26 cellular contexts compared by ENCODE assay signal in the genomic region with DNA sequence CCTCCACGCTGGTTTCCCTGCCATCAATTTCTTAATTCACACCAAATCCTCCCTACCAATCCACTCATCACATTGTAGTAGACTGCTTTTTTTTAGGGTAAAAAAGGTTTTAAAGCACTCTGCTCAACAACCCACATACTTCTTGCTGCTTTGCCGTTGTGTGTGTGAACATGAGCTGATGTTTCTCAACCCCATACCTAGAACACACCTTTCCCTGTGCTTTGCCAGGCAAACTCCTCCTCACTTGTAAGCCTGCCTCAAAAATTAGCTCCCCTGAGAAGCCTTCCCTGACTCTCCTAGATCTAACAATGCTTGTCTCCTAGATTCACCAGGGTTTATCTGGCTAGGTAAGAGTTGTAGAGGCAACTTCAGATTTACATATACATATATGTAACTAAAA.
DNase-seq lines count a peak whose midpoint lies in the region; ATAC-seq, FAIRE-seq and TF ChIP-seq lines count a peak whose summit lies in the region.
"Had no signal": no experiment of that assay in that cellular context is flagged by ENCODE, and none has a peak within 500 bp of the region (broad histone marks: within the 10 kb centered on the region; RNA-seq: fewer than 3 reads in every experiment).

No MANE protein-coding gene starts in this region.

- BruUV-seq in Panc1 (replicated peaks; lab: Mats Ljungman, UMichigan), result no TSS peak

- H3K9ac ChIP-seq in H1 (replicated peaks in 1 of 4; ENCODE audit: extremely low read depth in 1 of 4, low read depth in 3 of 4, low read length in 3 of 4), result no peak overlapping the region
- H3K9ac ChIP-seq: parathyroid adenoma had no signal

- peak overlapping the region; percentile 63; the same call in 1 of the 2 replicates for H2BK12ac ChIP-seq in H1 (ENCODE audit: low read depth, low read length)

- POLR2A ChIA-PET in CD8-positive, alpha-beta memory T cell (lab: Charles Lee), result no interaction called here
- POLR2A ChIA-PET in Panc1 (lab: Charles Lee), result no interaction called here
- POLR2A ChIA-PET in H1 (lab: Charles Lee; ENCODE audit: partially characterized antibody), result interaction anchor here (1.1 kb wide), 1 partner anchor 13 kb away, joined by 4 read pairs; no protein-coding TSS in a partner anchor
- POLR2A ChIA-PET in CD8-positive, alpha-beta T cell (lab: Charles Lee), result no interaction called here

- H3K18ac ChIP-seq in H1 (ENCODE audit: extremely low read depth, low read length), result no peak overlapping the region

- no peak for DNase-seq in activated CD4-positive, alpha-beta T cell treated with anti-CD3 and anti-CD28 coated beads, Interleukin-2, amount 10 ng/mL, durations not matched to agents 24 days and 14 days
- no peak for DNase-seq in activated CD4-positive, alpha-beta T cell treated with anti-CD3 and anti-CD28 coated beads for 48 hours
- DNase-seq in CD8-positive, alpha-beta memory T cell, result no peak
- no peak for DNase-seq in Panc1 (ENCODE audit: low read depth, low spot score)
- DNase-seq in H1 (ENCODE audit: low read depth in 1 of 2, low spot score in 2 of 2), result no peak
- no peak for DNase-seq in CD8-positive, alpha-beta T cell
- DNase-seq: activated CD4-positive, CD25-positive, alpha-beta regulatory T cell treated with anti-CD3 and anti-CD28 coated beads, Interleukin-2, amount 50 U/mL, for 72 hours; activated CD8-positive, alpha-beta memory T cell treated with anti-CD3 and anti-CD28 coated beads, Interleukin-2, amount 50 U/mL, for 4 hours; AML-193; CD4-positive, alpha-beta memory T cell; DMS79; dorsolateral prefrontal cortex; GOT3; islet precursor cell; NCI-H1694; NCI-H2171 treated with DMSO at 0.1 percent for 48 hours; NCI-H526; T-cell had no signal

- H3K14ac ChIP-seq in H1 (ENCODE audit: insufficient read length), result no peak overlapping the region

- H4K20me1 ChIP-seq in H1 (replicated peaks in 1 of 2; ENCODE audit: control insufficient read depth in 1 of 2, insufficient read depth in 2 of 2, low read length in 2 of 2), result no peaks in the 10 kb centered on the region

- no peak overlapping the region for H3K27ac ChIP-seq in CD8-positive, alpha-beta memory T cell (ENCODE audit: low read depth, low read length)
- H3K27ac ChIP-seq in Panc1 (ENCODE audit: low read length), result peak overlapping the region; percentile 37; the same call in 1 of the 2 replicates
- no peak overlapping the region for H3K27ac ChIP-seq in H1 (ENCODE audit: low read depth, low read length)
- no peak overlapping the region for H3K27ac ChIP-seq in CD8-positive, alpha-beta T cell (ENCODE audit: low read depth, low read length)
- H3K27ac ChIP-seq: dorsolateral prefrontal cortex, parathyroid adenoma, SJSA1, tibial nerve had no signal

- H3K23ac ChIP-seq in H1 (ENCODE audit: insufficient read length), result no peak overlapping the region

- no peak overlapping the region for H2BK5ac ChIP-seq in H1 (ENCODE audit: low read depth, low read length)

- H4K5ac ChIP-seq in H1 (ENCODE audit: insufficient read length, low read depth, low read length), result no peak overlapping the region

- H2AFZ ChIP-seq in H1 (ENCODE audit: low read length), result no peak overlapping the region
- H2AFZ ChIP-seq: parathyroid adenoma had no signal

- H4K91ac ChIP-seq in H1 (replicated peaks; ENCODE audit: insufficient read length, low read length), result no peak overlapping the region

- no peak overlapping the region for H2BK120ac ChIP-seq in H1 (replicated peaks; ENCODE audit: low read depth, low read length)

- no peaks in the 10 kb centered on the region for H3K27me3 ChIP-seq in CD8-positive, alpha-beta memory T cell (ENCODE audit: insufficient read depth, low read length, poor library complexity, severe bottlenecking)
- H3K27me3 ChIP-seq in Panc1 (ENCODE audit: control insufficient read depth, insufficient read depth, low read length), result no peaks in the 10 kb centered on the region
- H3K27me3 ChIP-seq in H1 (replicated peaks in 1 of 4; ENCODE audit: control insufficient read depth in 3 of 4, extremely low read depth in 1 of 4, insufficient read depth in 3 of 4, low read length in 3 of 4), result no peaks in the 10 kb centered on the region; a peak in 1 of 7 replicates
- H3K27me3 ChIP-seq in CD8-positive, alpha-beta T cell (ENCODE audit: insufficient read depth, low read length), result no peaks in the 10 kb centered on the region
- H3K27me3 ChIP-seq: dorsolateral prefrontal cortex, SJSA1, tibial nerve had no signal

- H3K9me3 Mint-ChIP-seq in activated CD4-positive, alpha-beta T cell treated with anti-CD3 and anti-CD28 coated beads, Interleukin-2, amount 10 ng/mL, durations not matched to agents 24 days and 14 days, result no peaks in the 10 kb centered on the region
- H3K9me3 Mint-ChIP-seq in CD8-positive, alpha-beta memory T cell, result no peaks in the 10 kb centered on the region
- no peaks in the 10 kb centered on the region for H3K9me3 Mint-ChIP-seq in CD8-positive, alpha-beta T cell
- H3K9me3 Mint-ChIP-seq: T-cell had no signal

- CTCF ChIA-PET in CD8-positive, alpha-beta memory T cell (lab: Charles Lee), result no interaction called here
- CTCF ChIA-PET in Panc1 (lab: Charles Lee), result no interaction called here
- CTCF ChIA-PET in H1 (lab: Charles Lee; ENCODE audit: partially characterized antibody), result interaction anchor here (0.6 to 0.8 kb wide), 2 partner anchors 56 to 137 kb away, joined by 3 read pairs; no protein-coding TSS in a partner anchor
- CTCF ChIA-PET in CD8-positive, alpha-beta T cell (lab: Charles Lee), result no interaction called here

- no peaks in the 10 kb centered on the region for H3K36me3 ChIP-seq in CD8-positive, alpha-beta memory T cell (ENCODE audit: insufficient read depth, low read length)
- no peaks in the 10 kb centered on the region for H3K36me3 ChIP-seq in Panc1 (ENCODE audit: control insufficient read depth, insufficient read depth, low read length)
- H3K36me3 ChIP-seq in H1 (ENCODE audit: control insufficient read depth in 2 of 4, insufficient read depth in 4 of 4, low read length in 3 of 4), result no peaks in the 10 kb centered on the region
- no peaks in the 10 kb centered on the region for H3K36me3 ChIP-seq in CD8-positive, alpha-beta T cell (ENCODE audit: insufficient read depth, low read length)
- H3K36me3 ChIP-seq: tibial nerve had no signal

- 98% methylated on average over 2 of the region's 2 CpGs; no CpG with 5 or more reads in 1 of the 2 experiments for WGBS in H1 (ENCODE audit: extremely low coverage in 1 of 2, insufficient coverage in 1 of 2, insufficient read length in 1 of 2, insufficient replicate concordance in 2 of 2, low coverage in 1 of 2, low lambda C conversion rate in 2 of 2, missing lambda C conversion rate in 1 of 2), 2 experiments

- no peak for FAIRE-seq in H1 (lab: Jason Lieb, UNC)
- FAIRE-seq: TTC549 had no signal

- TF ChIP-seq EP300 in H1 (IDR thresholded peaks at IDR 0.05; ENCODE audit: borderline replicate concordance in 1 of 2, low read depth in 2 of 2, low read length in 2 of 2), result no peak

- 0 out of 2 replicates have a peak overlapping the region, but pooled peaks have one; percentile 11 for H2BK20ac ChIP-seq in H1 (ENCODE audit: low read length)

- H3K4me3 Mint-ChIP-seq in activated CD4-positive, alpha-beta T cell treated with anti-CD3 and anti-CD28 coated beads, Interleukin-2, amount 10 ng/mL, durations not matched to agents 24 days and 14 days, result no peak overlapping the region
- peak overlapping the region in 1 of 7 donors; percentile 48 for H3K4me3 Mint-ChIP-seq in CD8-positive, alpha-beta memory T cell
- H3K4me3 Mint-ChIP-seq in CD8-positive, alpha-beta T cell, result no peak overlapping the region
- H3K4me3 Mint-ChIP-seq: CD4-positive, alpha-beta memory T cell; nephron; T-cell had no signal

- no peak overlapping the region for H3K4ac ChIP-seq in H1 (replicated peaks; ENCODE audit: insufficient read length, low read depth, low read length)

- no peaks in the 10 kb centered on the region for H3K9me3 ChIP-seq in CD8-positive, alpha-beta memory T cell (ENCODE audit: low read length)
- peaks cover 27% of the 10 kb centered on the region; the same call in 1 of the 2 replicates for H3K9me3 ChIP-seq in Panc1 (ENCODE audit: control insufficient read depth, insufficient read depth, low read depth, low read length)
- peaks cover 0 to 4% of the 10 kb centered on the region in 2 experiments; a peak in 1 of 4 replicates for H3K9me3 ChIP-seq in H1 (ENCODE audit: insufficient read depth in 2 of 2, low read depth in 1 of 2, low read length in 1 of 2)
- H3K9me3 ChIP-seq in CD8-positive, alpha-beta T cell (ENCODE audit: low read length), result no peaks in the 10 kb centered on the region
- H3K9me3 ChIP-seq: SJSA1, tibial nerve had no signal

- no peaks in the 10 kb centered on the region for H3K79me2 ChIP-seq in H1 (ENCODE audit: control insufficient read depth in 1 of 2, insufficient read depth in 2 of 2, low read length in 2 of 2)

- peaks cover 2% of the 10 kb centered on the region; the same call in 1 of the 2 replicates for H3K23me2 ChIP-seq in H1 (ENCODE audit: low read depth, low read length)

- peaks cover 39% of the 10 kb centered on the region for H3K4me1 Mint-ChIP-seq in activated CD4-positive, alpha-beta T cell treated with anti-CD3 and anti-CD28 coated beads, Interleukin-2, amount 10 ng/mL, durations not matched to agents 24 days and 14 days
- H3K4me1 Mint-ChIP-seq in CD8-positive, alpha-beta memory T cell, result peaks cover 4 to 46% (median 27%) of the 10 kb centered on the region in 3 donors
- peaks cover 3% of the 10 kb centered on the region for H3K4me1 Mint-ChIP-seq in CD8-positive, alpha-beta T cell (ENCODE audit: low read depth)

- H3K27me3 Mint-ChIP-seq in activated CD4-positive, alpha-beta T cell treated with anti-CD3 and anti-CD28 coated beads, Interleukin-2, amount 10 ng/mL, durations not matched to agents 24 days and 14 days, result no peaks in the 10 kb centered on the region
- peaks cover 0 to 1% of the 10 kb centered on the region in 2 donors for H3K27me3 Mint-ChIP-seq in CD8-positive, alpha-beta memory T cell
- no peaks in the 10 kb centered on the region for H3K27me3 Mint-ChIP-seq in CD8-positive, alpha-beta T cell (ENCODE audit: low read depth)
- H3K27me3 Mint-ChIP-seq: CD4-positive, alpha-beta memory T cell; T-cell had no signal

- no peak overlapping the region for H3K4me2 ChIP-seq in H1 (ENCODE audit: insufficient read depth in 1 of 2, low read depth in 2 of 2, low read length in 2 of 2)

- TF ChIP-seq POLR2A in H1 (IDR thresholded peaks at IDR 0.05; ENCODE audit: control extremely low read depth in 1 of 2, low read depth in 2 of 2, low read length in 2 of 2) (no peak), GM18505 (IDR thresholded peaks at IDR 0.05; ENCODE audit: borderline replicate concordance, extremely low read depth, insufficient read depth, insufficient read length) (no peak)

- no peak overlapping the region for H2BK15ac ChIP-seq in H1 (ENCODE audit: low read length)

- in situ Hi-C loops in Panc1 (cut with HindIII; ENCODE audit: low pct_unique_long_range_greater_than_20kb, low sequenced_read_pairs), result no loop called here

- intact Hi-C loops in activated CD4-positive, alpha-beta T cell treated with anti-CD3 and anti-CD28 coated beads, Interleukin-2, amount 10 ng/mL, durations not matched to agents 24 days and 14 days (cut with micrococcal nuclease), result loop anchor here (2.0 to 5.0 kb wide), 2 partner anchors 124 to 328 kb away; no protein-coding TSS in a partner anchor
- intact Hi-C loops in Panc1 (cut with micrococcal nuclease; ENCODE audit: unreplicated experiment), result no loop called here
- intact Hi-C loops in CD8-positive, alpha-beta T cell (cut with DNase I, micrococcal nuclease), result no loop called here

- TF ChIP-seq RAD21 in H1 (IDR thresholded peaks at IDR 0.05 in 1 of 2, conservative IDR thresholded peaks at IDR 0.05 in 1 of 2; ENCODE audit: low read depth in 2 of 2, low read length in 2 of 2), result no peak

- no peak overlapping the region for H4K8ac ChIP-seq in H1 (ENCODE audit: extremely low read depth, insufficient read depth, low read length)

- peak overlapping the region; percentile 80 for H3K27ac Mint-ChIP-seq in activated CD4-positive, alpha-beta T cell treated with anti-CD3 and anti-CD28 coated beads, Interleukin-2, amount 10 ng/mL, durations not matched to agents 24 days and 14 days
- H3K27ac Mint-ChIP-seq in CD8-positive, alpha-beta memory T cell, result peak overlapping the region in 5 of 8 donors; percentile 7 to 77 (median 24)
- no peak overlapping the region for H3K27ac Mint-ChIP-seq in CD8-positive, alpha-beta T cell
- H3K27ac Mint-ChIP-seq: nephron, T-cell had no signal

- H3K4me1 ChIP-seq in CD8-positive, alpha-beta memory T cell (ENCODE audit: insufficient read depth, low read length), result no peaks in the 10 kb centered on the region
- H3K4me1 ChIP-seq in Panc1 (ENCODE audit: control insufficient read depth, insufficient read depth, low read length) (no peaks in the 10 kb centered on the region), H1 (replicated peaks in 1 of 4; ENCODE audit: control insufficient read depth in 3 of 4, insufficient read depth in 4 of 4, low read length in 3 of 4) (peaks cover 0 to 2% (median 0%) of the 10 kb centered on the region in 4 experiments; a peak in 1 of 7 replicates)
- H3K4me1 ChIP-seq in CD8-positive, alpha-beta T cell (ENCODE audit: insufficient read depth, low read length), result no peaks in the 10 kb centered on the region
- H3K4me1 ChIP-seq: parathyroid adenoma had no signal

- H3K56ac ChIP-seq in H1 (replicated peaks; ENCODE audit: insufficient read length, low read depth, low read length), result no peak overlapping the region

- H3K79me1 ChIP-seq in H1 (ENCODE audit: low read depth, low read length), result no peaks in the 10 kb centered on the region; the same call in 1 of the 2 replicates

- H2AK5ac ChIP-seq in H1 (ENCODE audit: low read depth, low read length), result no peak overlapping the region

- ATAC-seq in Panc1 (no peak), GM18505 (IDR thresholded peaks at IDR 0.05; ENCODE audit: unreplicated experiment) (no peak), HG02973 (IDR thresholded peaks at IDR 0.05; ENCODE audit: unreplicated experiment) (no peak)
- no peak for ATAC-seq in CD8-positive, alpha-beta T cell
- ATAC-seq: sciatic nerve, T-cell had no signal

- peaks cover 50% of the 10 kb centered on the region for H3K36me3 Mint-ChIP-seq in activated CD4-positive, alpha-beta T cell treated with anti-CD3 and anti-CD28 coated beads, Interleukin-2, amount 10 ng/mL, durations not matched to agents 24 days and 14 days (ENCODE audit: low read depth)
- peaks cover 0 to 18% (median 8%) of the 10 kb centered on the region in 3 donors for H3K36me3 Mint-ChIP-seq in CD8-positive, alpha-beta memory T cell
- H3K36me3 Mint-ChIP-seq in CD8-positive, alpha-beta T cell, result peaks cover 5% of the 10 kb centered on the region

- H3K4me3 ChIP-seq in CD8-positive, alpha-beta memory T cell (ENCODE audit: low read length), result no peak overlapping the region
- H3K4me3 ChIP-seq in Panc1 (ENCODE audit: low read depth in 2 of 2, low read length in 2 of 2) (no peak overlapping the region), H1 (ENCODE audit: extremely low read depth in 1 of 4, insufficient read depth in 2 of 4, low read depth in 3 of 4, low read length in 4 of 4) (no peak overlapping the region)
- H3K4me3 ChIP-seq in CD8-positive, alpha-beta T cell (ENCODE audit: low read depth, low read length), result no peak overlapping the region
- H3K4me3 ChIP-seq: dorsolateral prefrontal cortex, SJSA1, tibial nerve had no signal

- TF ChIP-seq CTCF in Panc1 (IDR thresholded peaks at IDR 0.05), result no peak
- no peak for TF ChIP-seq CTCF in H1 (IDR thresholded peaks at IDR 0.05; ENCODE audit: control extremely low read depth in 1 of 3, insufficient read depth in 1 of 3, low read depth in 1 of 3, low read length in 3 of 3)
- TF ChIP-seq CTCF in CD8-positive, alpha-beta T cell (IDR thresholded peaks at IDR 0.05), result no peak
